13 cellular contexts compared by ENCODE assay signal in genomic region chr5:176895829-176896228, GRCh38. TPM values are rescaled to one million over a fixed set of nuclear protein-coding genes. Genes with fewer than 3 reads are reported as not detected.
"Had no signal": no experiment of that assay in that cellular context is flagged by ENCODE, and none has a peak within 500 bp of the region (broad histone marks: within the 10 kb centered on the region; RNA-seq: fewer than 3 reads in every experiment).

No MANE protein-coding gene starts in this region.

- H3K36me3 Mint-ChIP-seq: activated naive CD8-positive, alpha-beta T cell treated with anti-CD3 and anti-CD28 coated beads, Interleukin-2, amount 10 ng/mL, durations not matched to agents 7 days and 5 days; neural progenitor cell; stimulated activated memory B cell treated with anti-CD40 and anti-IgM and Interleukin-4, amounts not matched to agents 10 μg/mL and 1 μg/mL and 100 μg/mL, for 72 hours had no signal

- H3K9me3 Mint-ChIP-seq: activated naive CD8-positive, alpha-beta T cell treated with anti-CD3 and anti-CD28 coated beads, Interleukin-2, amount 10 ng/mL, durations not matched to agents 7 days and 5 days; endodermal cell; neural progenitor cell; stimulated activated memory B cell treated with anti-CD40 and anti-IgM and Interleukin-4, amounts not matched to agents 10 μg/mL and 1 μg/mL and 100 μg/mL, for 72 hours had no signal

- H3K27ac ChIP-seq: neural progenitor cell, right atrium auricular region, skin epidermis, transverse colon had no signal

- H3K4me3 Mint-ChIP-seq: activated naive CD8-positive, alpha-beta T cell treated with anti-CD3 and anti-CD28 coated beads, Interleukin-2, amount 10 ng/mL, durations not matched to agents 7 days and 5 days; endodermal cell; neural progenitor cell; stimulated activated memory B cell treated with anti-CD40 and anti-IgM and Interleukin-4, amounts not matched to agents 10 μg/mL and 1 μg/mL and 100 μg/mL, for 72 hours had no signal

- DNase-seq: activated CD4-positive, alpha-beta T cell treated with anti-CD3 and anti-CD28 coated beads, Interleukin-2, amount 50 U/mL, for 1 hour; activated naive CD8-positive, alpha-beta T cell treated with anti-CD3 and anti-CD28 coated beads, Interleukin-2, amount 10 ng/mL, durations not matched to agents 7 days and 5 days; activated T-cell treated with anti-CD3 and anti-CD28 coated beads, Interleukin-2, amount 50 U/mL, for 1 hour; anterior cingulate cortex; endodermal cell; erythroblast; hippocampal formation; transverse colon had no signal

- H3K27ac Mint-ChIP-seq: activated naive CD8-positive, alpha-beta T cell treated with anti-CD3 and anti-CD28 coated beads, Interleukin-2, amount 10 ng/mL, durations not matched to agents 7 days and 5 days; endodermal cell; neural progenitor cell; stimulated activated memory B cell treated with anti-CD40 and anti-IgM and Interleukin-4, amounts not matched to agents 10 μg/mL and 1 μg/mL and 100 μg/mL, for 72 hours had no signal

- H3K36me3 ChIP-seq: neural progenitor cell, right atrium auricular region, transverse colon had no signal

- H3K9me3 ChIP-seq: right atrium auricular region, transverse colon had no signal

- H3K4me1 ChIP-seq: neural progenitor cell, transverse colon had no signal

- H3K4me3 ChIP-seq: neural progenitor cell, right atrium auricular region, skin epidermis, transverse colon had no signal

- H3K27me3 ChIP-seq: neural progenitor cell, right atrium auricular region, transverse colon had no signal

- H3K4me1 Mint-ChIP-seq: neural progenitor cell had no signal

- ATAC-seq: stimulated activated memory B cell treated with anti-CD40 and anti-IgM and Interleukin-4, amounts not matched to agents 10 μg/mL and 1 μg/mL and 100 μg/mL, for 72 hours had no signal

RNA-seq across cellular contexts. Expression of gene HK3, which starts 3.3 kb away (rescaled TPM):
- total RNA-seq: dermis microvascular lymphatic vessel endothelial cell had no signal
